In the genomic region with DNA sequence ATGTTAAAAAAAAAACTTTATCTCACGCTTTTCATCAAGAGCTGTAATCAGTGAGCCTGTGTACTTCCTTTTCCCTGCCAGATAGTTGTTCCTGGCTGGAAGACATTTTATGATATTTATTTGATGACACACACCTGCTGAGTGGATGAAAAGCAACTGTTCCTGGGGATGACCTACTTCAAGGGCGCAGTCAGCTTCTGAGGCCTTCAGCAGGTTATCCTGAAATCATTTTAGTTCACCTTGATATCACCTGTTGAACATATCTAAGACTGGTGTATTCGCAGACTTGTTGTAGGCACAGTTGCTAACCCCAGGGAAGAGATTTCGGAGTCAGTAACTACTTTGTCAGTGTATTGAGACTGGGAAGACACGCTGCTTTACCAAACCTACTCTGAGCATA, we compare ENCODE assay signal across 15 cellular contexts.
DNase-seq lines count a peak whose midpoint lies in the region; ATAC-seq and TF ChIP-seq lines count a peak whose summit lies in the region.
"Had no signal": no experiment of that assay in that cellular context is flagged by ENCODE, and none has a peak within 500 bp of the region (broad histone marks: within the 10 kb centered on the region; RNA-seq: fewer than 3 reads in every experiment).

No MANE protein-coding gene starts in this region.

- no peak overlapping the region for H3K9ac ChIP-seq in PC-3 (ENCODE audit: low read length)
- no peak overlapping the region for H3K9ac ChIP-seq in rectal smooth muscle tissue (ENCODE audit: low read length)
- H3K9ac ChIP-seq: KMS-11 had no signal

- H3K79me2 ChIP-seq in PC-3 (ENCODE audit: low read length) = no peaks in the 10 kb centered on the region

- no peaks in the 10 kb centered on the region for H3K27me3 ChIP-seq in PC-3 (ENCODE audit: low read length)
- H3K27me3 ChIP-seq in foreskin keratinocyte = no peaks in the 10 kb centered on the region
- no peaks in the 10 kb centered on the region for H3K27me3 ChIP-seq in rectal smooth muscle tissue (ENCODE audit: control insufficient read depth, insufficient read depth, low read length)

- H3F3A ChIP-seq in PC-3 (ENCODE audit: low read length, unreplicated experiment) = no peaks in the 10 kb centered on the region

- H3K36me3 Mint-ChIP-seq in activated CD8-positive, alpha-beta T cell treated with anti-CD3 and anti-CD28 coated beads for 36 hours (ENCODE audit: low read depth) = peaks cover 5% of the 10 kb centered on the region
- peaks cover 8% of the 10 kb centered on the region for H3K36me3 Mint-ChIP-seq in activated CD8-positive, alpha-beta T cell treated with anti-CD3 and anti-CD28 coated beads, Interleukin-2, amount 10 ng/mL, durations not matched to agents 7 days and 5 days (ENCODE audit: low read depth)
- no peaks in the 10 kb centered on the region for H3K36me3 Mint-ChIP-seq in natural killer cell treated with Interleukin-12 subunit alpha and Interleukin-12 subunit beta and Interleukin-15 and Interleukin-18, amount 100 ng/mL, for 72 hours

- H3K36me3 ChIP-seq in PC-3 (ENCODE audit: low read depth, low read length) = no peaks in the 10 kb centered on the region
- no peaks in the 10 kb centered on the region for H3K36me3 ChIP-seq in rectal smooth muscle tissue (ENCODE audit: control insufficient read depth, insufficient read depth, low read length)

- H3K27ac Mint-ChIP-seq in activated CD8-positive, alpha-beta T cell treated with anti-CD3 and anti-CD28 coated beads for 36 hours = peak overlapping the region; percentile 10
- H3K27ac Mint-ChIP-seq in activated CD8-positive, alpha-beta T cell treated with anti-CD3 and anti-CD28 coated beads, Interleukin-2, amount 10 ng/mL, durations not matched to agents 7 days and 5 days = no peak overlapping the region
- H3K27ac Mint-ChIP-seq in natural killer cell treated with Interleukin-12 subunit alpha and Interleukin-12 subunit beta and Interleukin-15 and Interleukin-18, amount 100 ng/mL, for 72 hours = no peak overlapping the region
- H3K27ac Mint-ChIP-seq: HFFc6 had no signal

- no peak overlapping the region for H3K4me3 ChIP-seq in PC-3 (ENCODE audit: low read length)
- H3K4me3 ChIP-seq in rectal smooth muscle tissue (ENCODE audit: low read length) = no peak overlapping the region

- peak overlapping the region; percentile 53 for H3K27ac ChIP-seq in PC-3 (ENCODE audit: low read length)
- peak overlapping the region; percentile 37 for H3K27ac ChIP-seq in foreskin keratinocyte
- peak overlapping the region; percentile 41 for H3K27ac ChIP-seq in rectal smooth muscle tissue (ENCODE audit: low read depth, low read length)
- H3K27ac ChIP-seq: HL-60, KMS-11 had no signal

- no peak for TF ChIP-seq CTCF in activated CD8-positive, alpha-beta T cell treated with anti-CD3 and anti-CD28 coated beads for 36 hours (IDR thresholded peaks at IDR 0.05)
- TF ChIP-seq CTCF in PC-3 (conservative IDR thresholded peaks at IDR 0.05; ENCODE audit: low read depth, low read length) (no peak), foreskin keratinocyte (conservative IDR thresholded peaks at IDR 0.05) (no peak)

- H3K9me2 ChIP-seq in PC-3 (replicated peaks; ENCODE audit: low read length) = no peaks in the 10 kb centered on the region

- H3K9me3 ChIP-seq in PC-3 (ENCODE audit: low read length) = no peaks in the 10 kb centered on the region
- H3K9me3 ChIP-seq: Caco-2 had no signal

- no peak for DNase-seq in activated CD8-positive, alpha-beta T cell treated with anti-CD3 and anti-CD28 coated beads for 36 hours
- DNase-seq in activated CD8-positive, alpha-beta T cell treated with anti-CD3 and anti-CD28 coated beads, Interleukin-2, amount 10 ng/mL, durations not matched to agents 7 days and 5 days = no peak
- DNase-seq in PC-3 (peak; percentile 71), foreskin keratinocyte (no peak), NCI-H226 (no peak)
- no peak for DNase-seq in natural killer cell treated with Interleukin-12 subunit alpha and Interleukin-12 subunit beta and Interleukin-15 and Interleukin-18, amount 100 ng/mL, for 72 hours (ENCODE audit: low spot score)
- DNase-seq: Caco-2, HFFc6, NCI-H1105 treated with DMSO at 0.1 percent for 48 hours, NCI-H187, RPMI8226 had no signal

- ATAC-seq in activated CD8-positive, alpha-beta T cell treated with anti-CD3 and anti-CD28 coated beads for 36 hours = no peak
- no peak for ATAC-seq in activated CD8-positive, alpha-beta T cell treated with anti-CD3 and anti-CD28 coated beads, Interleukin-2, amount 10 ng/mL, durations not matched to agents 7 days and 5 days
- ATAC-seq in PC-3 = peak; percentile 33
- peak; percentile 31 for ATAC-seq in foreskin keratinocyte
- ATAC-seq in natural killer cell treated with Interleukin-12 subunit alpha and Interleukin-12 subunit beta and Interleukin-15 and Interleukin-18, amount 100 ng/mL, for 72 hours = no peak
- ATAC-seq in HG02642 (IDR thresholded peaks at IDR 0.05; ENCODE audit: poor library complexity, unreplicated experiment) = no peak

- H3K4me1 ChIP-seq in PC-3 (ENCODE audit: insufficient read depth, low read length) (peaks cover 63% of the 10 kb centered on the region), foreskin keratinocyte (peaks cover 10% of the 10 kb centered on the region), rectal smooth muscle tissue (ENCODE audit: control insufficient read depth, insufficient read depth, low read length) (no peaks in the 10 kb centered on the region)

- no peak overlapping the region for H3K4me3 Mint-ChIP-seq in activated CD8-positive, alpha-beta T cell treated with anti-CD3 and anti-CD28 coated beads for 36 hours
- no peak overlapping the region for H3K4me3 Mint-ChIP-seq in activated CD8-positive, alpha-beta T cell treated with anti-CD3 and anti-CD28 coated beads, Interleukin-2, amount 10 ng/mL, durations not matched to agents 7 days and 5 days
- H3K4me3 Mint-ChIP-seq in natural killer cell treated with Interleukin-12 subunit alpha and Interleukin-12 subunit beta and Interleukin-15 and Interleukin-18, amount 100 ng/mL, for 72 hours = no peak overlapping the region
- H3K4me3 Mint-ChIP-seq: HFFc6 had no signal

- CTCF ChIA-PET in activated CD8-positive, alpha-beta T cell treated with anti-CD3 and anti-CD28 coated beads for 36 hours (lab: Charles Lee) = no interaction called here
- CTCF ChIA-PET in activated CD8-positive, alpha-beta T cell treated with anti-CD3 and anti-CD28 coated beads, Interleukin-2, amount 10 ng/mL, durations not matched to agents 7 days and 5 days (lab: Charles Lee) = no interaction called here
- CTCF ChIA-PET in PC-3 (lab: Charles Lee) = interaction anchor here (0.8 kb wide), 1 partner anchor 785 kb away, joined by 3 read pairs; no protein-coding TSS in a partner anchor

- no peaks in the 10 kb centered on the region for H4K20me1 ChIP-seq in PC-3 (ENCODE audit: low read length)

- H3K4me1 Mint-ChIP-seq in activated CD8-positive, alpha-beta T cell treated with anti-CD3 and anti-CD28 coated beads for 36 hours (ENCODE audit: low read depth) = no peaks in the 10 kb centered on the region
- no peaks in the 10 kb centered on the region for H3K4me1 Mint-ChIP-seq in activated CD8-positive, alpha-beta T cell treated with anti-CD3 and anti-CD28 coated beads, Interleukin-2, amount 10 ng/mL, durations not matched to agents 7 days and 5 days (ENCODE audit: low read depth)
- peaks cover 0 to 8% of the 10 kb centered on the region in 2 donors for H3K4me1 Mint-ChIP-seq in natural killer cell treated with Interleukin-12 subunit alpha and Interleukin-12 subunit beta and Interleukin-15 and Interleukin-18, amount 100 ng/mL, for 72 hours (ENCODE audit: low read depth in 2 of 2)

- intact Hi-C loops in activated CD8-positive, alpha-beta T cell treated with anti-CD3 and anti-CD28 coated beads for 36 hours (cut with micrococcal nuclease) = no loop called here
- intact Hi-C loops in PC-3 (cut with micrococcal nuclease) = loop anchor here (10.0 kb wide), 3 partner anchors 61 to 379 kb away; no protein-coding TSS in a partner anchor

- no peak overlapping the region for H2AFZ ChIP-seq in PC-3 (ENCODE audit: low read length)

- BruUV-seq in PC-3 (replicated peaks; lab: Mats Ljungman, UMichigan) = no TSS peak

- H3K9me3 Mint-ChIP-seq in activated CD8-positive, alpha-beta T cell treated with anti-CD3 and anti-CD28 coated beads for 36 hours = no peaks in the 10 kb centered on the region
- H3K9me3 Mint-ChIP-seq in activated CD8-positive, alpha-beta T cell treated with anti-CD3 and anti-CD28 coated beads, Interleukin-2, amount 10 ng/mL, durations not matched to agents 7 days and 5 days (ENCODE audit: insufficient read depth) = no peaks in the 10 kb centered on the region
- no peaks in the 10 kb centered on the region for H3K9me3 Mint-ChIP-seq in natural killer cell treated with Interleukin-12 subunit alpha and Interleukin-12 subunit beta and Interleukin-15 and Interleukin-18, amount 100 ng/mL, for 72 hours
- H3K9me3 Mint-ChIP-seq: HFFc6 had no signal

- POLR2A ChIA-PET in activated CD8-positive, alpha-beta T cell treated with anti-CD3 and anti-CD28 coated beads for 36 hours (lab: Charles Lee) = no interaction called here
- POLR2A ChIA-PET in activated CD8-positive, alpha-beta T cell treated with anti-CD3 and anti-CD28 coated beads, Interleukin-2, amount 10 ng/mL, durations not matched to agents 7 days and 5 days (lab: Charles Lee) = no interaction called here
- POLR2A ChIA-PET in PC-3 (lab: Charles Lee; ENCODE audit: unreplicated experiment) = no interaction called here

- H3K27me3 Mint-ChIP-seq in activated CD8-positive, alpha-beta T cell treated with anti-CD3 and anti-CD28 coated beads for 36 hours = no peaks in the 10 kb centered on the region
- H3K27me3 Mint-ChIP-seq in activated CD8-positive, alpha-beta T cell treated with anti-CD3 and anti-CD28 coated beads, Interleukin-2, amount 10 ng/mL, durations not matched to agents 7 days and 5 days (ENCODE audit: low read depth) = no peaks in the 10 kb centered on the region
- no peaks in the 10 kb centered on the region for H3K27me3 Mint-ChIP-seq in natural killer cell treated with Interleukin-12 subunit alpha and Interleukin-12 subunit beta and Interleukin-15 and Interleukin-18, amount 100 ng/mL, for 72 hours

- peak overlapping the region; percentile 54 for H3K4me2 ChIP-seq in PC-3 (ENCODE audit: low read length)
- H3K4me2 ChIP-seq: KMS-11 had no signal

Comparison
In these comparisons a context has a peak if more than half of its experiments do, and no peak if none do; other contexts are left out.
1. ATAC-seq: peak in PC-3 (single experiment) and foreskin keratinocyte (single experiment); none in activated CD8-positive, alpha-beta T cell treated with anti-CD3 and anti-CD28 coated beads for 36 hours (single experiment), activated CD8-positive, alpha-beta T cell treated with anti-CD3 and anti-CD28 coated beads, Interleukin-2, amount 10 ng/mL, durations not matched to agents 7 days and 5 days (single experiment), natural killer cell treated with Interleukin-12 subunit alpha and Interleukin-12 subunit beta and Interleukin-15 and Interleukin-18, amount 100 ng/mL, for 72 hours (0 of 2) and HG02642 (single experiment).
2. Peak in every context shown above with its lines, with median percentiles within 50 percentile points of each other: H3K27ac ChIP-seq.